ENCODE assay signal across 1 cellular context in the genomic region with DNA sequence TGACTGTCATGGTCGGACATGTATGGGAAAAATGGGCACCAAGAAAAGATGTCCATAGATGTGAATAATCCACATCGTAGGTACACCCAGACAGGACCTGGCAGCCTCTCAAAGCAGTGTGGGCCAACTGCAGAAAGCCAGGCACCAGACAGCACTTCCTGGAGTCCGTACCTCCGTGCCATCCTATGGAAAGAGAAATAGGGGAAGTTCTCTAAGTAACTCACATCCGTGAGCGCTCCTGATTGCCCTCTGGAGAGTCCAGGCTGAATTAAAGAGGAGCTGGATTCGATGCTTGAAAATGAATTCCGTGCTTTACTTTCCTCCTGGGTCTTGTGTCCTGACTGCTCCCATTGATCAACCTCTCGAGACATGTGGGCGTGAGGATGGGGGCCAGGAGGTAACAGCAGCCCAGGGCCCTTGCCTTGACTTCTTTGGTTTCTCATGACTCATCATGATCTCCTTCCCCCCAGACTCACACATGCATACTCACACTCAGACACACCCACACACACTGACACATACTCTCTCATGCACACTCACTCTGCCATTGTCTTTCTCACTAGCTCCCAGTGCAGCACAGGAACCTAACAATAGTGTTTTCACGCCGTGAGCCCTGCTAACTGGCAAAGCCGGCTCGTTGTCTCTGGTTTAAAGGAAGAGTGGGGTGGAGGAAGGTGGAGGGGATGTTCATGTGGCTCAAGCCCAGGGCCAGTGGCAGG.
A peak's percentile ranks its signal among the peaks of the same experiment; 100 is the strongest.
TF ChIP-seq lines count a peak whose summit lies in the region.

No MANE protein-coding gene starts in this region.

TF ChIP-seq in IMR-90, 13 proteins besides CTCF, POLR2A, EP300 and RAD21:
- TF ChIP-seq BHLHE40 (IDR thresholded peaks at IDR 0.05; ENCODE audit: low read depth, low read length) (peak; percentile 55), NFE2L2 (IDR thresholded peaks at IDR 0.05; ENCODE audit: low read depth, low read length) (no peak), MXI1 (IDR thresholded peaks at IDR 0.05; ENCODE audit: borderline replicate concordance, low read depth, low read length) (no peak)
- TF ChIP-seq, protein P1, sequence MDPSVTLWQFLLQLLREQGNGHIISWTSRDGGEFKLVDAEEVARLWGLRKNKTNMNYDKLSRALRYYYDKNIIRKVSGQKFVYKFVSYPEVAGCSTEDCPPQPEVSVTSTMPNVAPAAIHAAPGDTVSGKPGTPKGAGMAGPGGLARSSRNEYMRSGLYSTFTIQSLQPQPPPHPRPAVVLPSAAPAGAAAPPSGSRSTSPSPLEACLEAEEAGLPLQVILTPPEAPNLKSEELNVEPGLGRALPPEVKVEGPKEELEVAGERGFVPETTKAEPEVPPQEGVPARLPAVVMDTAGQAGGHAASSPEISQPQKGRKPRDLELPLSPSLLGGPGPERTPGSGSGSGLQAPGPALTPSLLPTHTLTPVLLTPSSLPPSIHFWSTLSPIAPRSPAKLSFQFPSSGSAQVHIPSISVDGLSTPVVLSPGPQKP (IDR thresholded peaks at IDR 0.05; ENCODE audit: borderline replicate concordance, low read depth, low read length): no peak
